ENCODE assay signal across 8 cellular contexts in genomic region chr13:98476106-98476505, GRCh38.
DNase-seq lines count a peak whose midpoint lies in the region; ATAC-seq, FAIRE-seq and TF ChIP-seq lines count a peak whose summit lies in the region.

No MANE protein-coding gene starts in this region.

- H3K4me3 Mint-ChIP-seq in CD8-positive, alpha-beta T cell = peak overlapping the region; percentile 67
- H3K4me3 Mint-ChIP-seq in naive B cell = peak overlapping the region in 6 of 8 donors; percentile 52 to 86 (median 76)

- POLR2A ChIA-PET in CD8-positive, alpha-beta T cell (lab: Charles Lee) = interaction anchor here (0.6 to 1.8 kb wide), 6 partner anchors 8 to 100 kb away, joined by 3 to 9 read pairs (median 4); partner anchors contain the start of gene STK24

- no peaks in the 10 kb centered on the region for H3K9me3 ChIP-seq in CD8-positive, alpha-beta T cell (ENCODE audit: low read length)

- H3K36me3 Mint-ChIP-seq in CD8-positive, alpha-beta T cell = peaks cover 48% of the 10 kb centered on the region
- H3K36me3 Mint-ChIP-seq in naive B cell = peaks cover 8 to 26% of the 10 kb centered on the region in 2 donors

- peak overlapping the region; percentile 94 for H3K27ac Mint-ChIP-seq in CD8-positive, alpha-beta T cell
- H3K27ac Mint-ChIP-seq in naive B cell = peak overlapping the region; percentile 26 to 94 (median 89)

- no peak for FAIRE-seq in urothelium cell line (lab: Jason Lieb, UNC)

- intact Hi-C loops in CD8-positive, alpha-beta T cell (cut with DNase I, micrococcal nuclease) = loop anchor here (1.0 to 10.0 kb wide), 6 partner anchors 31 to 1021 kb away; partner anchors contain the start of gene STK24 (in 1 of the 2)

- H3K4me1 Mint-ChIP-seq in CD8-positive, alpha-beta T cell (ENCODE audit: low read depth) = peaks cover 63% of the 10 kb centered on the region
- peaks cover 45 to 48% (median 45%) of the 10 kb centered on the region in 3 donors for H3K4me1 Mint-ChIP-seq in naive B cell

- no peaks in the 10 kb centered on the region for H3K9me3 Mint-ChIP-seq in CD8-positive, alpha-beta T cell
- H3K9me3 Mint-ChIP-seq in naive B cell = no peaks in the 10 kb centered on the region

- peaks cover 39% of the 10 kb centered on the region for H3K4me1 ChIP-seq in CD8-positive, alpha-beta T cell (ENCODE audit: insufficient read depth, low read length)

- peak; percentile 57 for ATAC-seq in CD8-positive, alpha-beta T cell
- ATAC-seq in GM21381 (IDR thresholded peaks at IDR 0.05; ENCODE audit: unreplicated experiment) (peak; percentile 31), HG03571 (IDR thresholded peaks at IDR 0.05; ENCODE audit: unreplicated experiment) (peak; percentile 33), naive B cell (ENCODE audit: low read depth in 2 of 2) (peak; percentile 29)

- peaks cover 15% of the 10 kb centered on the region for H3K36me3 ChIP-seq in CD8-positive, alpha-beta T cell (ENCODE audit: insufficient read depth, low read length)

- peak overlapping the region; percentile 44 for H3K27ac ChIP-seq in CD8-positive, alpha-beta T cell (ENCODE audit: low read depth, low read length)

- peak overlapping the region; percentile 20 for H3K4me3 ChIP-seq in CD8-positive, alpha-beta T cell (ENCODE audit: low read depth, low read length)

- CTCF ChIA-PET in CD8-positive, alpha-beta T cell (lab: Charles Lee) = interaction anchor here (1.1 to 3.0 kb wide), 3 partner anchors 30 to 178 kb away, joined by 3 to 15 read pairs (median 5); no protein-coding TSS in a partner anchor

- peak in 6 of 7 experiments; percentile 11 to 75 (median 54) for DNase-seq in CD8-positive, alpha-beta T cell
- peak; percentile 85 for DNase-seq in activated effector memory CD4-positive, alpha-beta T cell treated with anti-CD3 and anti-CD28 coated beads, Interleukin-2, amount 50 U/mL, for 16 hours
- DNase-seq in naive B cell (no peak), urothelium cell line (ENCODE audit: low spot score) (peak; percentile 10), HPDE6-E6E7 (ENCODE audit: extremely low spot score) (no peak), SKM-1 treated with dmso at 0.1 percent for 144 hours (lab: John Stamatoyannopoulos, UW; ENCODE audit: unreplicated experiment) (no peak)

- H3K27me3 Mint-ChIP-seq in CD8-positive, alpha-beta T cell (ENCODE audit: low read depth) = no peaks in the 10 kb centered on the region
- no peaks in the 10 kb centered on the region for H3K27me3 Mint-ChIP-seq in naive B cell

- TF ChIP-seq CTCF in CD8-positive, alpha-beta T cell (IDR thresholded peaks at IDR 0.05) = no peak

- H3K27me3 ChIP-seq in CD8-positive, alpha-beta T cell (ENCODE audit: insufficient read depth, low read length) = no peaks in the 10 kb centered on the region

Comparison
In these comparisons a context has a peak if more than half of its experiments do, and no peak if none do; other contexts are left out.
1. DNase-seq: peak in CD8-positive, alpha-beta T cell (6 of 7), activated effector memory CD4-positive, alpha-beta T cell treated with anti-CD3 and anti-CD28 coated beads, Interleukin-2, amount 50 U/mL, for 16 hours (single experiment) and urothelium cell line (single experiment); none in naive B cell (single experiment), HPDE6-E6E7 (single experiment) and SKM-1 treated with dmso at 0.1 percent for 144 hours (single experiment).
2. Peak in every context shown above with its lines, with median percentiles within 50 percentile points of each other: ATAC-seq.